Comparison of ENCODE assay signal across 9 cellular contexts in genomic region chrX:72714471-72714916, GRCh38. TPM values are rescaled to one million over a fixed set of nuclear protein-coding genes. Genes with fewer than 3 reads are reported as not detected.
DNase-seq lines count a peak whose midpoint lies in the region; ATAC-seq, FAIRE-seq and TF ChIP-seq lines count a peak whose summit lies in the region.
"Had no signal": no experiment of that assay in that cellular context is flagged by ENCODE, and none has a peak within 500 bp of the region (broad histone marks: within the 10 kb centered on the region; RNA-seq: fewer than 3 reads in every experiment).

No MANE protein-coding gene starts in this region.

- H3K4me2 ChIP-seq in K562 (ENCODE audit: insufficient read depth, low read length) (peak overlapping the region; percentile 49), hepatocyte (peak overlapping the region; percentile 69)

- peaks cover 0 to 6% of the 10 kb centered on the region in 2 experiments; a peak in 4 of 5 replicates for H3K4me1 ChIP-seq in K562 (replicated peaks in 1 of 2; ENCODE audit: control insufficient read depth in 2 of 2, insufficient read depth in 2 of 2, low read length in 2 of 2)
- no peaks in the 10 kb centered on the region for H3K4me1 ChIP-seq in hepatocyte (ENCODE audit: insufficient read depth)

- no peak for TF ChIP-seq CTCF in CD4-positive, alpha-beta T cell (IDR thresholded peaks at IDR 0.05)
- TF ChIP-seq CTCF in K562 (IDR thresholded peaks at IDR 0.05 in 2 of 3, conservative IDR thresholded peaks at IDR 0.05 in 1 of 3; ENCODE audit: insufficient read depth in 2 of 3, low read depth in 1 of 3, low read length in 3 of 3) (no peak), hepatocyte (IDR thresholded peaks at IDR 0.05; ENCODE audit: poor library complexity) (no peak), GM10248 (IDR thresholded peaks at IDR 0.05; ENCODE audit: control extremely low read depth, extremely low read depth, low read depth, missing control alignments) (no peak), GM20000 (IDR thresholded peaks at IDR 0.05; ENCODE audit: extremely low read depth, missing control alignments) (no peak)

- no peaks in the 10 kb centered on the region for H3K9me3 ChIP-seq in CD4-positive, alpha-beta T cell (ENCODE audit: control insufficient read depth, low read length)
- no peaks in the 10 kb centered on the region for H3K9me3 ChIP-seq in K562 (replicated peaks; ENCODE audit: control insufficient read depth, insufficient read depth, low read depth, low read length)
- no peaks in the 10 kb centered on the region for H3K9me3 ChIP-seq in hepatocyte (ENCODE audit: low read depth)

- in situ Hi-C loops in K562 (cut with MboI) = no loop called here

- no peak for FAIRE-seq in K562 (lab: Jason Lieb, UNC)

- intact Hi-C loops in CD4-positive, alpha-beta T cell (cut with DNase I, micrococcal nuclease) = no loop called here
- intact Hi-C loops in K562 (cut with micrococcal nuclease) = no loop called here
- intact Hi-C loops in posterior vena cava (cut with DNase I) = no loop called here

- H3K4me3 ChIP-seq in K562 = peak overlapping the region; percentile 38
- peak overlapping the region; percentile 2 for H3K4me3 ChIP-seq in hepatocyte

- no peak overlapping the region for H3K27ac ChIP-seq in CD4-positive, alpha-beta T cell (ENCODE audit: low read depth, low read length)
- H3K27ac ChIP-seq in K562 (ENCODE audit: extremely low read depth, low read depth, low read length) (peak overlapping the region; percentile 76), hepatocyte (peak overlapping the region; percentile 64)

- CTCF ChIA-PET in CD4-positive, alpha-beta T cell (lab: Charles Lee) = no interaction called here
- CTCF ChIA-PET in K562 (lab: Yijun Ruan, JAX; ENCODE audit: low intra/inter-chr PET ratio) = no interaction called here
- CTCF ChIA-PET in GM10248 (lab: Yijun Ruan, JAX) = no interaction called here

- no peaks in the 10 kb centered on the region for H3K9me1 ChIP-seq in K562 (ENCODE audit: control insufficient read depth, insufficient read depth, low read length)

- DNase-seq in CD4-positive, alpha-beta T cell = no peak
- peak; percentile 52 for DNase-seq in HCEC 1CT
- DNase-seq in NCI-H774 (lab: John Stamatoyannopoulos, UW) = peak; percentile 4
- DNase-seq in K562 (ENCODE audit: extremely low read depth in 1 of 4, low spot score in 3 of 4) = peak in 1 of 4 experiments; percentile 21
- DNase-seq in hepatocyte (ENCODE audit: low spot score) = peak; percentile 66
- DNase-seq in posterior vena cava (ENCODE audit: low spot score) = peak; percentile 88
- no peak for DNase-seq in GM10248 (ENCODE audit: extremely low spot score)
- DNase-seq in GM20000 (ENCODE audit: low spot score) = no peak

- no peaks in the 10 kb centered on the region for H3K27me3 ChIP-seq in CD4-positive, alpha-beta T cell (ENCODE audit: control insufficient read depth, insufficient read depth, low read length)
- H3K27me3 ChIP-seq in K562 (ENCODE audit: control insufficient read depth in 2 of 2, insufficient read depth in 2 of 2, low read length in 2 of 2) (no peaks in the 10 kb centered on the region), hepatocyte (no peaks in the 10 kb centered on the region)

- H2AFZ ChIP-seq in K562 (ENCODE audit: low read depth, low read length) = peak overlapping the region; percentile 87
- H2AFZ ChIP-seq in hepatocyte = peak overlapping the region; percentile 58

- peaks cover 10% of the 10 kb centered on the region for H3K4me1 Mint-ChIP-seq in CD4-positive, alpha-beta T cell (ENCODE audit: low read depth)

- POLR2A ChIA-PET in CD4-positive, alpha-beta T cell (lab: Charles Lee) = no interaction called here
- POLR2A ChIA-PET in K562 (lab: Yijun Ruan, JAX) = interaction anchor here (0.6 to 0.7 kb wide), 2 partner anchors 414 to 475 kb away, joined by 3 read pairs; no protein-coding TSS in a partner anchor
- POLR2A ChIA-PET in GM10248 (lab: Yijun Ruan, JAX) = no interaction called here

- WGBS in K562 (ENCODE audit: insufficient coverage, low coverage, missing lambda C conversion rate) = 5% methylated on average over 6 of the region's 13 CpGs
- WGBS in hepatocyte (ENCODE audit: low lambda C conversion rate, missing lambda C conversion rate) = 54% methylated on average over 13 of the region's 13 CpGs

- BruUV-seq in K562 (replicated peaks; lab: Mats Ljungman, UMichigan) = no TSS peak

- no peak overlapping the region for H3K27ac Mint-ChIP-seq in CD4-positive, alpha-beta T cell
- H3K27ac Mint-ChIP-seq: IgD-negative memory B cell had no signal

- H3K36me3 ChIP-seq in K562 (ENCODE audit: control insufficient read depth, insufficient read depth, low read length) (no peaks in the 10 kb centered on the region), hepatocyte (replicated peaks; ENCODE audit: insufficient read depth, low read depth) (no peaks in the 10 kb centered on the region)

- no peaks in the 10 kb centered on the region for H3K9me3 Mint-ChIP-seq in CD4-positive, alpha-beta T cell
- H3K9me3 Mint-ChIP-seq: IgD-negative memory B cell had no signal

- H3K36me3 Mint-ChIP-seq in CD4-positive, alpha-beta T cell (ENCODE audit: low read depth) = no peaks in the 10 kb centered on the region
- H3K36me3 Mint-ChIP-seq: IgD-negative memory B cell had no signal

- no peaks in the 10 kb centered on the region for H3K9me2 ChIP-seq in hepatocyte (replicated peaks; ENCODE audit: insufficient read depth)

- H3K4me3 Mint-ChIP-seq in CD4-positive, alpha-beta T cell = peak overlapping the region; percentile 82

- TF ChIP-seq EP300 in K562 (IDR thresholded peaks at IDR 0.05; ENCODE audit: low read length) = no peak

- ATAC-seq in CD4-positive, alpha-beta T cell (ENCODE audit: poor library complexity) = no peak
- peak; percentile 51 for ATAC-seq in K562

- H3K79me2 ChIP-seq in K562 (ENCODE audit: control insufficient read depth, insufficient read depth, low read length) (peaks cover 5% of the 10 kb centered on the region; the same call in 2 of the 3 replicates), hepatocyte (no peaks in the 10 kb centered on the region)

- TF ChIP-seq POLR2A in K562 (conservative IDR thresholded peaks at IDR 0.05) = no peak

- H4K20me1 ChIP-seq in K562 (replicated peaks; ENCODE audit: control insufficient read depth, insufficient read depth, low read length) (no peaks in the 10 kb centered on the region), hepatocyte (ENCODE audit: insufficient read depth, poor library complexity, severe bottlenecking) (no peaks in the 10 kb centered on the region)

- peak overlapping the region; percentile 61 to 77 for H3K9ac ChIP-seq in K562 (ENCODE audit: insufficient read depth in 1 of 2, low read depth in 2 of 2, low read length in 2 of 2)

- H3K27me3 Mint-ChIP-seq in CD4-positive, alpha-beta T cell = peaks cover 16% of the 10 kb centered on the region

- no peak for TF ChIP-seq RAD21 in K562 (CRISPR knock-in tag; conservative IDR thresholded peaks at IDR 0.05 in 1 of 2, IDR thresholded peaks at IDR 0.05 in 1 of 2)

TF ChIP-seq in K562, 482 proteins besides CTCF, POLR2A, EP300 and RAD21 (continues in another document):
- TF ChIP-seq TFAP4 (CRISPR knock-in tag; IDR thresholded peaks at IDR 0.05; ENCODE audit: borderline replicate concordance) = peak; percentile 38; the same call in 1 of the 2 replicates
- TF ChIP-seq ZBTB7A (IDR thresholded peaks at IDR 0.05; ENCODE audit: borderline replicate concordance, control insufficient read depth, low read depth, low read length) = no peak
- TF ChIP-seq POLR2AphosphoS2 (IDR thresholded peaks at IDR 0.05; ENCODE audit: low read length) = no peak
- TF ChIP-seq, protein P1, sequence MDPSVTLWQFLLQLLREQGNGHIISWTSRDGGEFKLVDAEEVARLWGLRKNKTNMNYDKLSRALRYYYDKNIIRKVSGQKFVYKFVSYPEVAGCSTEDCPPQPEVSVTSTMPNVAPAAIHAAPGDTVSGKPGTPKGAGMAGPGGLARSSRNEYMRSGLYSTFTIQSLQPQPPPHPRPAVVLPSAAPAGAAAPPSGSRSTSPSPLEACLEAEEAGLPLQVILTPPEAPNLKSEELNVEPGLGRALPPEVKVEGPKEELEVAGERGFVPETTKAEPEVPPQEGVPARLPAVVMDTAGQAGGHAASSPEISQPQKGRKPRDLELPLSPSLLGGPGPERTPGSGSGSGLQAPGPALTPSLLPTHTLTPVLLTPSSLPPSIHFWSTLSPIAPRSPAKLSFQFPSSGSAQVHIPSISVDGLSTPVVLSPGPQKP (CRISPR knock-in tag; IDR thresholded peaks at IDR 0.05) = no peak
- TF ChIP-seq NBN (IDR thresholded peaks at IDR 0.05; ENCODE audit: low read depth) = no peak
- no peak for TF ChIP-seq MAX (CRISPR knock-in tag; IDR thresholded peaks at IDR 0.05)
- no peak for TF ChIP-seq PHB2 (IDR thresholded peaks at IDR 0.05; ENCODE audit: low read depth)

RNA-seq across cellular contexts. Expression of gene PHKA1, which starts 0.4 kb away (rescaled TPM):
- total RNA-seq in CD4-positive, alpha-beta T cell = under 1 TPM; 0.39 to 0.63 TPM
- 7.5 and 13.4 TPM in 2 replicates for total RNA-seq in K562 (2011; cell fraction: chromatin; rRNA removed; ENCODE audit: low replicate concordance)
- 4.5 and 5.4 TPM in 2 replicates for total RNA-seq in K562 (2011; cell fraction: nucleolus; rRNA removed)
- total RNA-seq in K562 (2011; cell fraction: nucleoplasm; rRNA removed) = 6.8 and 7.2 TPM in 2 replicates
- total RNA-seq in K562 (2014; rRNA removed) (5.8 and 6.2 TPM in 2 replicates), K562 (2014; rRNA removed; fragmentation: Illumina TruSeq; extraction: Trizol) (6.8 and 7.3 TPM in 2 replicates), K562 (2015; rRNA removed; fragmentation: Illumina TruSeq; extraction: Trizol) (5.6 TPM in 2 replicates), K562 (2021) (7.4 and 8.0 TPM in 2 replicates), hepatocyte (6.3 and 6.7 TPM in 2 replicates), posterior vena cava (1 to 10 TPM; 5.6 to 7.9 TPM)
- polyA plus RNA-seq in K562 (2011; rRNA removed) (6.8 and 9.6 TPM in 2 replicates), K562 (2014; fragmentation: Illumina TruSeq; extraction: Trizol) (7.0 and 8.1 TPM in 2 replicates), K562 (2014; fragmentation: Nextera tagmentation; extraction: Ambion mirVana) (1 to 10 TPM; 2.4 to 2.6 TPM), K562 (2014; rRNA removed) (5.1 and 5.8 TPM in 2 replicates), hepatocyte (2.7 and 4.4 TPM in 2 replicates)
- 4.5 and 6.1 TPM in 2 replicates for polyA plus RNA-seq in K562 (2011; cell fraction: cytosol; rRNA removed)
- 15.7 and 16.1 TPM in 2 replicates for polyA plus RNA-seq in K562 (2011; cell fraction: nucleus; rRNA removed)
- polyA plus RNA-seq in K562 (2012) = 5.1 and 5.7 TPM in 2 replicates
- polyA minus RNA-seq in K562 (2011; rRNA and poly(A)+ RNA removed) = 12.8 and 16.6 TPM in 2 replicates
- 4.7 and 4.9 TPM in 2 replicates for polyA minus RNA-seq in K562 (2011; cell fraction: cytosol; rRNA and poly(A)+ RNA removed)
- polyA minus RNA-seq in K562 (2011; cell fraction: nucleus; rRNA and poly(A)+ RNA removed) = 6.3 and 9.1 TPM in 2 replicates
- polyA plus RNA-seq: IgD-negative memory B cell had no signal

Comparison
In these comparisons a context has a peak if more than half of its experiments do, and no peak if none do; other contexts are left out.
1. DNase-seq: peak in HCEC 1CT (single experiment), NCI-H774 (single experiment), hepatocyte (single experiment) and posterior vena cava (single experiment); none in CD4-positive, alpha-beta T cell (0 of 10), GM10248 (single experiment) and GM20000 (single experiment).